Comparison of ENCODE assay signal across 26 cellular contexts in genomic region chr2:215356334-215356947, GRCh38.
"Had no signal": no experiment of that assay in that cellular context is flagged by ENCODE, and none has a peak within 500 bp of the region (broad histone marks: within the 10 kb centered on the region; RNA-seq: fewer than 3 reads in every experiment).

No MANE protein-coding gene starts in this region.

- H3K4me2 ChIP-seq: hepatocyte, neural progenitor cell had no signal

- H2AFZ ChIP-seq: hepatocyte, neural progenitor cell had no signal

- H3K36me3 ChIP-seq: gastrocnemius medialis, neural progenitor cell had no signal

- ATAC-seq: activated naive CD4-positive, alpha-beta T cell treated with anti-CD3 and anti-CD28 coated beads, Interleukin-2, amount 50 U/mL, for 72 hours; activated T-helper 17 cell treated with anti-CD3 and anti-CD28 coated beads, Interleukin-2, amount 50 U/mL, for 72 hours; body of pancreas; gastrocnemius medialis; left colon; natural killer cell; sciatic nerve; stimulated activated naive B cell treated with anti-CD40 and anti-IgM and Interleukin-4, amounts not matched to agents 10 μg/mL and 1 μg/mL and 100 μg/mL, for 72 hours; T-helper 17 cell; upper lobe of right lung had no signal

- H3K79me2 ChIP-seq: hepatocyte had no signal

- DNase-seq: activated CD4-positive, alpha-beta memory T cell treated with anti-CD3 and anti-CD28 coated beads for 36 hours; activated CD4-positive, alpha-beta T cell treated with anti-CD3 and anti-CD28 coated beads, Interleukin-2, amount 10 ng/mL, durations not matched to agents 24 days and 14 days; activated CD4-positive, CD25-positive, alpha-beta regulatory T cell treated with anti-CD3 and anti-CD28 coated beads, Interleukin-2, amount 50 U/mL, for 72 hours; activated CD8-positive, alpha-beta memory T cell treated with anti-CD3 and anti-CD28 coated beads, Interleukin-2, amount 50 U/mL, for 48 hours; activated gamma-delta T cell treated with Interleukin-2 at 50 U/mL for 16 hours; activated T-cell treated with anti-CD3 and anti-CD28 coated beads, Interleukin-2, amount 50 U/mL, for 24 hours; body of pancreas; caudate nucleus; endodermal cell; esophagus squamous epithelium; gastrocnemius medialis; left colon; natural killer cell; small intestine; stimulated activated CD4-positive, alpha-beta T cell treated with anti-CD3 and anti-CD28 coated beads, Interleukin-1b, Interleukin-23, amount 100 ng/mL, for 48 hours; stimulated activated naive B cell treated with anti-CD40 and anti-IgM and Interleukin-4, amounts not matched to agents 10 μg/mL and 1 μg/mL and 100 μg/mL, for 72 hours; T-helper 17 cell; T1000; tibial artery; upper lobe of right lung had no signal

- H3K4me3 ChIP-seq: body of pancreas, esophagus squamous epithelium, gastrocnemius medialis, hepatocyte, neural progenitor cell, suprapubic skin, tibial artery, upper lobe of right lung had no signal

- H3K9ac ChIP-seq: neural progenitor cell had no signal

- H3K9me3 ChIP-seq: body of pancreas, esophagus squamous epithelium, gastrocnemius medialis, suprapubic skin, tibial artery, upper lobe of right lung had no signal

- H3K4me1 ChIP-seq: body of pancreas, esophagus squamous epithelium, neural progenitor cell, suprapubic skin, tibial artery, upper lobe of right lung had no signal

- H3K27ac ChIP-seq: body of pancreas, esophagus squamous epithelium, gastrocnemius medialis, neural progenitor cell, suprapubic skin, tibial artery, upper lobe of right lung had no signal

- H3K27me3 ChIP-seq: body of pancreas, esophagus squamous epithelium, gastrocnemius medialis, hepatocyte, neural progenitor cell, suprapubic skin, tibial artery, upper lobe of right lung had no signal
